21 cellular contexts compared by ENCODE assay signal in the genomic region with DNA sequence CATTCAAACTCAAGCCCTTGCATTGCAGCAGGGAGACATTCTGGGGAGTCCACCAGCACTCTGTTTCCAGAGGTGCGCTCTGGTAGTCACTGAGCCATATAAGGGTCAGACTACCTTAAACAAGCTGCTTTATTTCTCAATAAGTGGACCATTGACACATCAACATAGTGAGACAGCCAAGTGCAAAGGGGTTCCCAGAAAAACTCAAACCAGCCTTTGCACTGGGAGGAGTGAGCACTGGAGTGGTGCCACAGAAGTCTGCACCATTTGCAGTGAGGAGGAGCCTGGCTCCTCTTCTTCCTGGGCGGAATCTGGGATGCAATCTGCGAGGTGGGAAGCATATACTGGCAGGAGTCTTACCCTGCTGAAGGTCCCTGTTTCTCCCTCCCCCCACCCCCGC.
"Had no signal": no experiment of that assay in that cellular context is flagged by ENCODE, and none has a peak within 500 bp of the region (broad histone marks: within the 10 kb centered on the region; RNA-seq: fewer than 3 reads in every experiment).

No MANE protein-coding gene starts in this region.

- DNase-seq: NCI-H1092, NCI-H1105 treated with DMSO at 0.1 percent for 48 hours, NCI-H1417 treated with DMSO at 0.1 percent for 48 hours, NCI-H146, NCI-H1694 treated with DMSO at 0.1 percent for 48 hours, NCI-H1930, NCI-H2081, NCI-H2107, NCI-H2227 treated with DMSO at 0.1 percent for 48 hours, NCI-H446, NCI-H510A, NCI-H524 treated with DMSO at 0.1 percent for 48 hours, NCI-H69, NCI-H774, Right ventricle myocardium superior, RPMI8226, SIG-M5 had no signal

- H3K36me3 ChIP-seq: SJSA1 had no signal

- H3K4me2 ChIP-seq: KMS-11 had no signal

- ATAC-seq: K562 had no signal

- H3K27ac ChIP-seq: KMS-11, SJSA1, SK-N-MC had no signal

- H3K9ac ChIP-seq: KMS-11 had no signal

- H3K4me3 ChIP-seq: K562, SJSA1, SK-N-MC had no signal

- H3K9me3 ChIP-seq: SJSA1 had no signal

- H3K4me1 ChIP-seq: SJSA1 had no signal

- H3K27me3 ChIP-seq: SJSA1 had no signal
